Comparison of ENCODE assay signal across 21 cellular contexts in genomic region chr14:84409435-84409834, GRCh38.
DNase-seq lines count a peak whose midpoint lies in the region; ATAC-seq, FAIRE-seq and TF ChIP-seq lines count a peak whose summit lies in the region.
"Had no signal": no experiment of that assay in that cellular context is flagged by ENCODE, and none has a peak within 500 bp of the region (broad histone marks: within the 10 kb centered on the region; RNA-seq: fewer than 3 reads in every experiment).

No MANE protein-coding gene starts in this region.

- no peak overlapping the region for H3K27ac Mint-ChIP-seq in mesothelial cell of epicardium

- TF ChIP-seq CTCF in cardiac fibroblast (IDR thresholded peaks at IDR 0.05; ENCODE audit: low read depth, low read length) (no peak), mesothelial cell of epicardium (IDR thresholded peaks at IDR 0.05; ENCODE audit: unreplicated experiment) (no peak)

- H3K4me3 ChIP-seq in cardiac fibroblast (replicated peaks in 1 of 2; ENCODE audit: low read depth in 2 of 2, low read length in 2 of 2): no peak overlapping the region
- H3K4me3 ChIP-seq: A549, PC-9, SJSA1 had no signal

- H3K36me3 Mint-ChIP-seq in mesothelial cell of epicardium: peaks cover 26% of the 10 kb centered on the region

- H3K9me3 Mint-ChIP-seq in mesothelial cell of epicardium: peaks cover 50% of the 10 kb centered on the region

- no peak for ATAC-seq in HG03378 (IDR thresholded peaks at IDR 0.05; ENCODE audit: unreplicated experiment)
- ATAC-seq: A549 had no signal

- DNase-seq in ELR (ENCODE audit: low read depth): peak; percentile 2
- DNase-seq in NCI-H226: peak; percentile 58
- DNase-seq in cardiac fibroblast (ENCODE audit: low read depth in 2 of 2): peak; percentile 9 to 45
- peak; percentile 86 for DNase-seq in iris pigment epithelial cell (ENCODE audit: low read depth)
- DNase-seq in GM19239 (ENCODE audit: insufficient read length, low spot score): no peak
- no peak for DNase-seq in mesothelial cell of epicardium (ENCODE audit: low spot score in 2 of 2, unreplicated experiment in 2 of 2)
- DNase-seq: C1 segment of cervical spinal cord, DMS79 treated with DMSO at 0.1 percent for 48 hours, GDM1, H7, MV-4-11, NCI-H1417, NCI-H187 treated with DMSO at 0.1 percent for 48 hours, NCI-H446, NCI-H69, PC-9 had no signal

- peaks cover 2% of the 10 kb centered on the region for H3K4me1 Mint-ChIP-seq in mesothelial cell of epicardium

- FAIRE-seq in GM19239 (lab: Jason Lieb, UNC): no peak
- FAIRE-seq: A549, GM12891, HTR-8/SVneo had no signal

- no peaks in the 10 kb centered on the region for H3K27me3 Mint-ChIP-seq in mesothelial cell of epicardium (ENCODE audit: low read depth)

- H3K4me3 Mint-ChIP-seq in mesothelial cell of epicardium: no peak overlapping the region

Comparison
In these comparisons a context has a peak if more than half of its experiments do, and no peak if none do; other contexts are left out.
1. DNase-seq: peak in ELR (single experiment), NCI-H226 (single experiment), cardiac fibroblast (2 of 2) and iris pigment epithelial cell (single experiment); none in GM19239 (single experiment) and mesothelial cell of epicardium (0 of 2).